In the genomic region with DNA sequence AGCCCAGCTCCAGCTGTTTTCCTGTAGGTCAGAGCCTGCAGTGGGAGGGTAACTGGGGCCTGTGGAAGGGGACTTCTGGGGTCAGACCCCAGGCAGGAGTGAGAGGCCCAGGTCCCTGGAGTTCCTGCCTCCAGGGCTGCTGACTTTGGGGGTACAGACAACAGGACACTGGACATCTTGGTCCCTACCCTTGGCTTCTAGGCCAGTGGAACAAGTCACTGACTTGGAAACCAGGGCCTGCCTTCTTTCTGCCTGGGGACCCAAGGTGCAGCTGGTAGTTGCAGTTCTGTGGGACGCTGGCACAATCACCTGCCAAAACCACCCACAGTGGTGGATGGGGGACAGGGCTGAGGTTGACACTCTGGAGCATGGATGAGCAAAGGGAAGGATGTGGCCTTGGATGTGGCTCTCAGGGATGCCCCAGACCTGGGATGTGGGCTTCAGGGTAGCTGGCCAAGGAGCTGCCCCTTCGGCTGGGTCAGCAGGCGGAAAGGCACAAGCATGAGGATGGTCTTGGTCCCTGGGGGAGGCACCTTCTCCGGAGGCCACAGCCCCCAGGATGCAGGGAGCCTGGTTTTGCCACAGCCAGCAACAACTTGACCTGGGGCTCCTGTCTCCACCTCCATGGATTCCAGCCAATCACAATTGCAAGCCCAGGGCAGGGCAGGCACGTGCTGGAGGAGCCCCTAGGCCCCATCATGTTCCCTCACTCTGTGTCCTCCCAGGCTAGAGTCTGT, we compare ENCODE assay signal across 8 cellular contexts. TPM values are rescaled to one million over a fixed set of nuclear protein-coding genes. Genes with fewer than 3 reads are reported as not detected.
DNase-seq lines count a peak whose midpoint lies in the region; ATAC-seq and TF ChIP-seq lines count a peak whose summit lies in the region.

No MANE protein-coding gene starts in this region.

- DNase-seq in RWPE1 (ENCODE audit: low spot score): no peak
- no peak for DNase-seq in fibroblast of the aortic adventitia (ENCODE audit: low read depth)
- DNase-seq in stimulated activated CD4-positive, alpha-beta T cell treated with anti-CD3 and anti-CD28 coated beads, Interleukin-2, amount 100 ng/mL, for 24 hours: no peak

- H3K36me3 ChIP-seq in rectal smooth muscle tissue (ENCODE audit: control insufficient read depth, insufficient read depth, low read length): peaks cover 19% of the 10 kb centered on the region

- TF ChIP-seq CTCF in RWPE1 (conservative IDR thresholded peaks at IDR 0.05; ENCODE audit: low read depth) (no peak), fibroblast of the aortic adventitia (IDR thresholded peaks at IDR 0.05; ENCODE audit: insufficient read depth, low read length) (no peak)

- ATAC-seq in GM18511 (IDR thresholded peaks at IDR 0.05; ENCODE audit: unreplicated experiment): peak; percentile 3
- no peak for ATAC-seq in GM19023 (IDR thresholded peaks at IDR 0.05; ENCODE audit: unreplicated experiment)
- ATAC-seq in GM21360 (IDR thresholded peaks at IDR 0.05; ENCODE audit: unreplicated experiment): no peak
- ATAC-seq in HG02981 (IDR thresholded peaks at IDR 0.05; ENCODE audit: unreplicated experiment): no peak

- peaks cover 11% of the 10 kb centered on the region for H3K4me1 ChIP-seq in rectal smooth muscle tissue (ENCODE audit: control insufficient read depth, insufficient read depth, low read length)

- H3K9ac ChIP-seq in rectal smooth muscle tissue (ENCODE audit: low read length): no peak overlapping the region

- no peaks in the 10 kb centered on the region for H3K27me3 ChIP-seq in rectal smooth muscle tissue (ENCODE audit: control insufficient read depth, insufficient read depth, low read length)

- H3K27ac ChIP-seq in RWPE1 (peak overlapping the region; percentile 82), rectal smooth muscle tissue (ENCODE audit: low read depth, low read length) (peak overlapping the region; percentile 38)

- H3K4me3 ChIP-seq in fibroblast of the aortic adventitia (ENCODE audit: low read depth, low read length) (peak overlapping the region; percentile 67), rectal smooth muscle tissue (ENCODE audit: low read length) (peak overlapping the region; percentile 90)

- POLR2A ChIA-PET in RWPE1 (lab: Yijun Ruan, JAX; ENCODE audit: low non-redundant PET): interaction anchor here (1.0 kb wide), 1 partner anchor 166 kb away, joined by 6 read pairs; a partner anchor contains a TSS

- CTCF ChIA-PET in RWPE1 (lab: Yijun Ruan, JAX): interaction anchor here (1.1 kb wide), 1 partner anchor 248 kb away, joined by 7 read pairs; no protein-coding TSS in a partner anchor

RNA-seq across cellular contexts. Expression of a gene that starts 5.8 kb away (rescaled TPM):
- total RNA-seq in fibroblast of the aortic adventitia (ENCODE audit: low replicate concordance): 13.4 and 26.8 TPM in 2 replicates

RNA-seq across cellular contexts. Expression of a gene that starts 5.9 kb away (rescaled TPM):
- total RNA-seq in fibroblast of the aortic adventitia (ENCODE audit: low replicate concordance): 31.1 and 35.9 TPM in 2 replicates
